Comparison of ENCODE assay signal across 8 cellular contexts in genomic region chr9:92877531-92878430, GRCh38. TPM values are rescaled to one million over a fixed set of nuclear protein-coding genes. Genes with fewer than 3 reads are reported as not detected.
DNase-seq lines count a peak whose midpoint lies in the region; ATAC-seq and TF ChIP-seq lines count a peak whose summit lies in the region.

Gene ZNF484 (minus strand): TSS chr9:92878038. CDS start chr9:92875029, 3,009 bp downstream.

- peaks cover 31% of the 10 kb centered on the region for H3K36me3 Mint-ChIP-seq in activated T-cell treated with anti-CD3 and anti-CD28 coated beads, Interleukin-2, amount 50 U/mL, for 24 hours (ENCODE audit: low read depth)

- no peaks in the 10 kb centered on the region for H4K20me1 ChIP-seq in PC-9 (ENCODE audit: insufficient read depth)

- H3K4me1 Mint-ChIP-seq in activated T-cell treated with anti-CD3 and anti-CD28 coated beads, Interleukin-2, amount 50 U/mL, for 24 hours (ENCODE audit: low read depth) = peaks cover 43% of the 10 kb centered on the region

- DNase-seq in DMS153 (lab: John Stamatoyannopoulos, UW) = peak; percentile 99
- peak; percentile 99 for DNase-seq in Jurkat, Clone E6-1 (ENCODE audit: low read depth, low spot score)
- DNase-seq in PC-9 = peak; percentile 94 to 99
- DNase-seq in activated T-cell treated with anti-CD3 and anti-CD28 coated beads, Interleukin-2, amount 50 U/mL, for 24 hours = peak; percentile 94
- DNase-seq in stimulated activated CD8-positive, alpha-beta memory T cell treated with anti-CD3 and anti-CD28 coated beads, Interleukin-7, amount 100 ng/mL, for 24 hours (ENCODE audit: low read depth) = peak; percentile 87

- no peaks in the 10 kb centered on the region for H3K36me3 ChIP-seq in PC-9 (ENCODE audit: low read depth)
- H3K36me3 ChIP-seq in muscle layer of colon (ENCODE audit: insufficient read depth, low read length) = no peaks in the 10 kb centered on the region

- no TSS peak for BruUV-seq in PC-9 (replicated peaks; lab: Mats Ljungman, UMichigan)

- H3K27ac ChIP-seq in PC-9 (peak within 1 kb of the TSS; percentile 72), muscle layer of colon (ENCODE audit: low read depth, low read length) (peak within 1 kb of the TSS; percentile 78)

- 0 out of 2 replicates have a peak, but pooled peaks cover 9% of the 10 kb centered on the region for H3F3A ChIP-seq in PC-9 (ENCODE audit: insufficient read depth, low read depth)

- no peaks in the 10 kb centered on the region for H3K9me3 ChIP-seq in PC-9 (ENCODE audit: insufficient read depth, low read depth)
- no peaks in the 10 kb centered on the region for H3K9me3 ChIP-seq in muscle layer of colon (ENCODE audit: low read length)

- H3K4me1 ChIP-seq in PC-9 (replicated peaks; ENCODE audit: insufficient read depth) (peaks cover 28% of the 10 kb centered on the region), muscle layer of colon (ENCODE audit: insufficient read depth, low read length) (no peaks in the 10 kb centered on the region)

- H3K79me2 ChIP-seq in PC-9 (ENCODE audit: low read depth) = peaks cover 25% of the 10 kb centered on the region

- POLR2A ChIA-PET in PC-9 (lab: Charles Lee; ENCODE audit: unreplicated experiment) = interaction anchor here (0.7 kb wide), 1 partner anchor 222 kb away, joined by 8 read pairs; no protein-coding TSS in a partner anchor

- no peak for TF ChIP-seq CTCF in PC-9 (conservative IDR thresholded peaks at IDR 0.05)

- peak within 1 kb of the TSS; percentile 97 for H3K9ac ChIP-seq in muscle layer of colon (ENCODE audit: low read length)

- ATAC-seq in GM21619 (IDR thresholded peaks at IDR 0.05; ENCODE audit: unreplicated experiment) = peak; percentile 98
- peak; percentile 100 for ATAC-seq in esophagus mucosa

- peak within 1 kb of the TSS; percentile 88 for H2AFZ ChIP-seq in PC-9

- H3K27me3 ChIP-seq in PC-9 (ENCODE audit: insufficient read depth, low read depth) = no peaks in the 10 kb centered on the region
- no peaks in the 10 kb centered on the region for H3K27me3 ChIP-seq in muscle layer of colon (ENCODE audit: control insufficient read depth in 1 of 2, insufficient read depth in 2 of 2, low read length in 2 of 2)

- H3K27ac Mint-ChIP-seq in activated T-cell treated with anti-CD3 and anti-CD28 coated beads, Interleukin-2, amount 50 U/mL, for 24 hours = peak within 1 kb of the TSS; percentile 99

- peaks cover 2% of the 10 kb centered on the region for H3K9me3 Mint-ChIP-seq in activated T-cell treated with anti-CD3 and anti-CD28 coated beads, Interleukin-2, amount 50 U/mL, for 24 hours

- peak within 1 kb of the TSS; percentile 91 for H3K4me2 ChIP-seq in PC-9

- peak within 1 kb of the TSS; percentile 99 for H3K4me3 Mint-ChIP-seq in activated T-cell treated with anti-CD3 and anti-CD28 coated beads, Interleukin-2, amount 50 U/mL, for 24 hours

- peak within 1 kb of the TSS; percentile 72 for H3K4me3 ChIP-seq in Jurkat, Clone E6-1 (ENCODE audit: low read length)
- H3K4me3 ChIP-seq in PC-9 (peak within 1 kb of the TSS; percentile 68), muscle layer of colon (ENCODE audit: low read depth in 1 of 2, low read length in 2 of 2) (peak within 1 kb of the TSS; percentile 65 to 100)

- no peaks in the 10 kb centered on the region for H3K9me2 ChIP-seq in PC-9 (ENCODE audit: insufficient read depth)

- H3K27me3 Mint-ChIP-seq in activated T-cell treated with anti-CD3 and anti-CD28 coated beads, Interleukin-2, amount 50 U/mL, for 24 hours = no peaks in the 10 kb centered on the region

- intact Hi-C loops in PC-9 (cut with micrococcal nuclease; ENCODE audit: unreplicated experiment) = loop anchor here (1.0 kb wide), 1 partner anchor 77 kb away; no protein-coding TSS in a partner anchor

- CTCF ChIA-PET in PC-9 (lab: Charles Lee) = interaction anchor here (0.5 kb wide), 1 partner anchor 1288 kb away, joined by 3 read pairs; no protein-coding TSS in a partner anchor

RNA-seq across cellular contexts. Expression of gene ZNF484, which starts in this region (rescaled TPM):
- polyA plus RNA-seq in Jurkat, Clone E6-1 (2012; ENCODE audit: insufficient read depth, insufficient read length) = 2.2 TPM
- 8.4 and 10.8 TPM in 2 replicates for total RNA-seq in PC-9 (2021)
- 3.0 TPM for total RNA-seq in esophagus mucosa

Comparison
In these comparisons a context has a peak if more than half of its experiments do, and no peak if none do; other contexts are left out.
1. Peak in every context shown above with its lines: DNase-seq, ATAC-seq, H3K4me3 ChIP-seq and H3K27ac ChIP-seq.